24 cellular contexts compared by ENCODE assay signal in genomic region chr13:64441740-64442139, GRCh38.
"Had no signal": no experiment of that assay in that cellular context is flagged by ENCODE, and none has a peak within 500 bp of the region (broad histone marks: within the 10 kb centered on the region; RNA-seq: fewer than 3 reads in every experiment).

No MANE protein-coding gene starts in this region.

- DNase-seq: islet precursor cell; left ventricle myocardium inferior; mesendoderm; naive B cell; natural killer cell; nephron progenitor cell; occipital lobe; ovary; right lobe of liver; stimulated activated CD4-positive, alpha-beta T cell treated with anti-CD3 and anti-CD28 coated beads, Interleukin-1b, Interleukin-23, amount 100 ng/mL, for 48 hours; stimulated activated CD4-positive, alpha-beta T cell treated with anti-CD3 and anti-CD28 coated beads, Interleukin-2, amount 100 ng/mL, for 48 hours; stimulated activated CD4-positive, alpha-beta T cell treated with anti-CD3 and anti-CD28 coated beads, Interleukin-4, amount 100 ng/mL, for 4 hours; stimulated activated CD8-positive, alpha-beta memory T cell treated with anti-CD3 and anti-CD28 coated beads, Interleukin-4, amount 100 ng/mL, for 48 hours; stimulated activated naive CD4-positive, alpha-beta T cell treated with Interleukin-2 at 50 U/mL for 16 hours; stimulated activated naive CD8-positive, alpha-beta T cell treated with anti-CD3 and anti-CD28 coated beads, Interleukin-15, amount 100 ng/mL, for 72 hours; substantia nigra; uterus had no signal

- H3K27ac ChIP-seq: left ventricle myocardium inferior, neural progenitor cell, neutrophil, ovary, right atrium auricular region, right lobe of liver, tibial nerve, uterus had no signal

- H3K9me3 ChIP-seq: left ventricle myocardium inferior, neutrophil, ovary, right atrium auricular region, right lobe of liver, tibial nerve, uterus had no signal

- H3K9ac ChIP-seq: neural progenitor cell had no signal

- H3K36me3 ChIP-seq: left ventricle myocardium inferior, neural progenitor cell, neutrophil, ovary, right atrium auricular region, right lobe of liver, tibial nerve, uterus had no signal

- H3K27me3 ChIP-seq: neural progenitor cell, neutrophil, ovary, right atrium auricular region, right lobe of liver, tibial nerve, uterus had no signal

- H3K4me3 ChIP-seq: left ventricle myocardium inferior, lung, neural progenitor cell, ovary, right atrium auricular region, right lobe of liver, smooth muscle cell, tibial nerve, uterus had no signal

- H3K4me1 ChIP-seq: left ventricle myocardium inferior, neural progenitor cell, right atrium auricular region, right lobe of liver, tibial nerve, uterus had no signal

- H2AFZ ChIP-seq: neural progenitor cell had no signal

- ATAC-seq: natural killer cell; right lobe of liver; stimulated activated memory B cell treated with anti-CD40 and anti-IgM and Interleukin-4, amounts not matched to agents 10 μg/mL and 1 μg/mL and 100 μg/mL, for 72 hours; stimulated activated naive CD8-positive, alpha-beta T cell treated with anti-CD3 and anti-CD28 coated beads, Interleukin-15, amount 100 ng/mL, for 72 hours had no signal

- H3K4me2 ChIP-seq: neural progenitor cell, smooth muscle cell had no signal
